Comparison of ENCODE assay signal across 8 cellular contexts in the genomic region with DNA sequence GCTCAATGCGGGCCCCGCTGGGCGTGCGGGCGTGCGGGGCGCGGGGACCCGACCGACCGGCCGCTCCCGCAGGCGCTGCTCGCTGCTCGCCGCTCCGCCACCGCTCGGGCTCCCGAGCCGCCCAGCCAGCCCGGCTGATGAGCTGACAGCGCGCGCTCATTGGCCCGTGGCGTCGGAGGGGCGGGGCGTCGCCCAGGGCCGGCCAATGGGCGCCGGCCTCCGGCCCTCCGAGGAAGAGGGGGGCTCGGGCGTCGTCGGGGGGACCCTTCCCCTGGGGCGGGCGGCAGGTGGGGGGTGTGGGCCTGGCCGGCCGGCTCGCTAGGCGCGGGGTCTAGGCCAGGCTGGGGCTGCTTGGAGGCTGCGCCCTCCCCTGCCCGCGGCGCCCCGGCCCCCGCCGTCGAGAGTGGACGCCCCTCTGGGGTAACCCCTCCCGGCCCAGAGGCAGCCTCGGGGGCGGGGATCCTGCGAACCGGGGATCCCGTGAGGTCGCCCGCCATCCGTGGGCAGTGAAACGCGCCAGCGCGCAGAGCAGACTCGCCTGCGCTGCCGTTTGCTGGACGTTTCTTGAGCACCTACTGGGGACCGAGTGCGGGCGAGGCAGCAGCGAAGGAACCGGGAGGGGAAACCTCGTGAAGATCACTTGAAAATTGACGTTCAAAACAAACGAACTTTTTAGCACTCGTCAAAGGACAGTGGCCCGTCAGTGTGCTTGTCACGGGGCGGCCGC. TPM values are rescaled to one million over a fixed set of nuclear protein-coding genes. Genes with fewer than 3 reads are reported as not detected.
A peak's percentile ranks its signal among the peaks of the same experiment; 100 is the strongest.
DNase-seq lines count a peak whose midpoint lies in the region; ATAC-seq and TF ChIP-seq lines count a peak whose summit lies in the region.

A gene (minus strand): TSS at position 111 of the 727 bp plus-strand sequence. CDS start 111 bp downstream, outside the sequence.

- ATAC-seq in HG03442 (IDR thresholded peaks at IDR 0.05; ENCODE audit: unreplicated experiment), result no peak

- no peak for TF ChIP-seq CTCF in fibroblast of pulmonary artery (IDR thresholded peaks at IDR 0.05; ENCODE audit: low read length, missing control alignments)

- H3K4me3 ChIP-seq in fibroblast of pulmonary artery (replicated peaks; ENCODE audit: low read depth, low read length), result no peak within 1 kb of the TSS

- DNase-seq in G401 (ENCODE audit: low spot score) (peak; percentile 20), NCI-H2227 treated with DMSO at 0.1 percent for 48 hours (lab: John Stamatoyannopoulos, UW) (peak; percentile 24), activated T-cell treated with anti-CD3 and anti-CD28 coated beads for 24 hours (ENCODE audit: low read depth) (peak; percentile 34), fibroblast of pulmonary artery (ENCODE audit: low read depth) (peak; percentile 20), occipital lobe (lab: John Stamatoyannopoulos, UW) (no peak), ureter (ENCODE audit: low spot score) (peak; percentile 75), NAMALWA (ENCODE audit: low spot score) (no peak)

- in situ Hi-C loops in G401 (cut with HindIII; ENCODE audit: low sequenced_read_pairs), result no loop called here

RNA-seq across cellular contexts. Expression of the gene that starts here (rescaled TPM):
- total RNA-seq in G401 (2014; rRNA removed; shearing (Covaris generic)), result 10.4 and 28.9 TPM in 2 replicates
- 21.2 TPM for total RNA-seq in occipital lobe
- 19.0 TPM for total RNA-seq in ureter

Comparison
In these comparisons a context has a peak if more than half of its experiments do, and no peak if none do; other contexts are left out.
1. DNase-seq: peak in G401 (single experiment), NCI-H2227 treated with DMSO at 0.1 percent for 48 hours (single experiment), activated T-cell treated with anti-CD3 and anti-CD28 coated beads for 24 hours (single experiment), fibroblast of pulmonary artery (single experiment) and ureter (single experiment); none in occipital lobe (single experiment) and NAMALWA (single experiment).